In the genomic region with DNA sequence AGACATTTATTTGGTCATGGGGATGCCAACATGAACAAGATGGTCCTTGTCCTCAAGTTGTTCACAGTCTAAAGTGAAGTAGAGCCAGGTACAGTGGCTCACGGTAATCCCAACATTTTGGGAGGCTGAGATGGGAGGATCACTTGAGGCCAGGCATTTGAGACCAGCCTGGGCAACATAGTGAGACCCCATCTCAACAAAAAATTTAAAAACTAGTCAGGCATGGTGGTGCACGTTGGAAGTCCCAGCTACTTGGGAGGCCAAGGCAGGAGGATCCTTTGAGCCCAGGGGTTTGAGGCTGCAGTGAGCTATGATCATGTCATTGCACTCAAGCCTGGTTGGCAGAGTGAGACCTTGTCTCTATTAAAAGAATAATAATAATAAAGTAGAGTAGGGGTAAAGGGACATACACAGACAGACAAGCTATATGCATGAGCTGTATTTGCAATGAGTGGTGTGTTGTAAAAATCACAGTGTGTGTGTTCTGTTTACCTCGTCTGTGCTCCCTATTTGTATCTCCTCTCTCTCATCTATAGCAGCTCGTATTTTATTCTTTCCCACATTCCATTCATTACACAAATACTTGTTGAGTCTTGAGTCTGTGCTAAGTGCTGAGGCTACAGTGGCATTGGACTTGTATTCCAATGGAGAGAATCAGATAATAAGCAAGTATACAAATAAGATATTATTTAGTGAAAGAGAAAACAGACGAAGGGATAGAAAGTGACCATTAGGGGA, we compare ENCODE assay signal across 17 cellular contexts.
"Had no signal": no experiment of that assay in that cellular context is flagged by ENCODE, and none has a peak within 500 bp of the region (broad histone marks: within the 10 kb centered on the region; RNA-seq: fewer than 3 reads in every experiment).

No MANE protein-coding gene starts in this region.

- H3K36me3 Mint-ChIP-seq: natural killer cell treated with Interleukin-12 subunit alpha and Interleukin-12 subunit beta and Interleukin-15 and Interleukin-18, amount 100 ng/mL, for 72 hours had no signal

- H3K4me3 ChIP-seq: hepatocyte, prostate gland, sigmoid colon, testis, vagina had no signal

- H3K79me2 ChIP-seq: hepatocyte had no signal

- H3K27ac Mint-ChIP-seq: activated CD4-positive, alpha-beta memory T cell treated with anti-CD3 and anti-CD28 coated beads, Interleukin-2, amount 10 ng/mL, durations not matched to agents 7 days and 5 days; activated naive CD4-positive, alpha-beta T cell treated with anti-CD3 and anti-CD28 coated beads for 36 hours; activated T-helper 1 cell treated with anti-CD3 and anti-CD28 coated beads, Interleukin-12 subunit alpha, Interleukin-12 subunit beta, Interleukin-2, Interleukin-4 antibody, amounts not matched to agents 30 ng/mL and 10 ng/mL and 1 ng/mL, durations not matched to agents 14 hours and 24 hours and 36 hours; natural killer cell treated with Interleukin-12 subunit alpha and Interleukin-12 subunit beta and Interleukin-15 and Interleukin-18, amount 100 ng/mL, for 72 hours; stimulated activated naive CD8-positive, alpha-beta T cell treated with anti-CD3 and anti-CD28 coated beads, Interleukin-15, Interleukin-2, amounts not matched to agents 100 ng/mL and 50 ng/mL, for 24 hours had no signal

- H3K4me1 ChIP-seq: prostate gland, testis, vagina had no signal

- ATAC-seq: natural killer cell treated with Interleukin-12 subunit alpha and Interleukin-12 subunit beta and Interleukin-15 and Interleukin-18, amount 100 ng/mL, for 72 hours had no signal

- H3K9me3 ChIP-seq: prostate gland, sigmoid colon, testis, vagina had no signal

- H3K4me1 Mint-ChIP-seq: activated CD4-positive, alpha-beta memory T cell treated with anti-CD3 and anti-CD28 coated beads, Interleukin-2, amount 10 ng/mL, durations not matched to agents 7 days and 5 days had no signal

- H2AFZ ChIP-seq: hepatocyte had no signal

- DNase-seq: activated CD4-positive, alpha-beta memory T cell treated with anti-CD3 and anti-CD28 coated beads, Interleukin-2, amount 10 ng/mL, durations not matched to agents 7 days and 5 days; activated CD8-positive, alpha-beta memory T cell treated with anti-CD3 and anti-CD28 coated beads, Interleukin-2, amount 50 U/mL, for 4 hours; activated naive CD4-positive, alpha-beta T cell treated with anti-CD3 and anti-CD28 coated beads for 36 hours; dermis blood vessel endothelial cell; mammary epithelial cell; nucleus accumbens; sigmoid colon; stimulated activated CD4-positive, alpha-beta T cell treated with anti-CD3 and anti-CD28 coated beads, Interleukin-2, amount 100 ng/mL, for 48 hours; stimulated activated CD8-positive, alpha-beta memory T cell treated with anti-CD3 and anti-CD28 coated beads, Interleukin-4, amount 100 ng/mL, for 48 hours; T-helper 9 cell; testis had no signal

- H3K9me3 Mint-ChIP-seq: activated CD4-positive, alpha-beta memory T cell treated with anti-CD3 and anti-CD28 coated beads, Interleukin-2, amount 10 ng/mL, durations not matched to agents 7 days and 5 days; activated naive CD4-positive, alpha-beta T cell treated with anti-CD3 and anti-CD28 coated beads for 36 hours; activated T-helper 1 cell treated with anti-CD3 and anti-CD28 coated beads, Interleukin-12 subunit alpha, Interleukin-12 subunit beta, Interleukin-2, Interleukin-4 antibody, amounts not matched to agents 30 ng/mL and 10 ng/mL and 1 ng/mL, durations not matched to agents 14 hours and 24 hours and 36 hours; natural killer cell treated with Interleukin-12 subunit alpha and Interleukin-12 subunit beta and Interleukin-15 and Interleukin-18, amount 100 ng/mL, for 72 hours; stimulated activated naive CD8-positive, alpha-beta T cell treated with anti-CD3 and anti-CD28 coated beads, Interleukin-15, Interleukin-2, amounts not matched to agents 100 ng/mL and 50 ng/mL, for 24 hours had no signal

- H3K4me3 Mint-ChIP-seq: activated CD4-positive, alpha-beta memory T cell treated with anti-CD3 and anti-CD28 coated beads, Interleukin-2, amount 10 ng/mL, durations not matched to agents 7 days and 5 days; activated naive CD4-positive, alpha-beta T cell treated with anti-CD3 and anti-CD28 coated beads for 36 hours; activated T-helper 1 cell treated with anti-CD3 and anti-CD28 coated beads, Interleukin-12 subunit alpha, Interleukin-12 subunit beta, Interleukin-2, Interleukin-4 antibody, amounts not matched to agents 30 ng/mL and 10 ng/mL and 1 ng/mL, durations not matched to agents 14 hours and 24 hours and 36 hours; natural killer cell treated with Interleukin-12 subunit alpha and Interleukin-12 subunit beta and Interleukin-15 and Interleukin-18, amount 100 ng/mL, for 72 hours; stimulated activated naive CD8-positive, alpha-beta T cell treated with anti-CD3 and anti-CD28 coated beads, Interleukin-15, Interleukin-2, amounts not matched to agents 100 ng/mL and 50 ng/mL, for 24 hours had no signal

- H3K36me3 ChIP-seq: prostate gland, sigmoid colon, vagina had no signal

- H3K27me3 ChIP-seq: hepatocyte, sigmoid colon, testis, vagina had no signal

- H3K27ac ChIP-seq: prostate gland, sigmoid colon, testis, vagina had no signal

- H3K4me2 ChIP-seq: hepatocyte had no signal
